ENCODE assay signal across 7 cellular contexts in the genomic region with DNA sequence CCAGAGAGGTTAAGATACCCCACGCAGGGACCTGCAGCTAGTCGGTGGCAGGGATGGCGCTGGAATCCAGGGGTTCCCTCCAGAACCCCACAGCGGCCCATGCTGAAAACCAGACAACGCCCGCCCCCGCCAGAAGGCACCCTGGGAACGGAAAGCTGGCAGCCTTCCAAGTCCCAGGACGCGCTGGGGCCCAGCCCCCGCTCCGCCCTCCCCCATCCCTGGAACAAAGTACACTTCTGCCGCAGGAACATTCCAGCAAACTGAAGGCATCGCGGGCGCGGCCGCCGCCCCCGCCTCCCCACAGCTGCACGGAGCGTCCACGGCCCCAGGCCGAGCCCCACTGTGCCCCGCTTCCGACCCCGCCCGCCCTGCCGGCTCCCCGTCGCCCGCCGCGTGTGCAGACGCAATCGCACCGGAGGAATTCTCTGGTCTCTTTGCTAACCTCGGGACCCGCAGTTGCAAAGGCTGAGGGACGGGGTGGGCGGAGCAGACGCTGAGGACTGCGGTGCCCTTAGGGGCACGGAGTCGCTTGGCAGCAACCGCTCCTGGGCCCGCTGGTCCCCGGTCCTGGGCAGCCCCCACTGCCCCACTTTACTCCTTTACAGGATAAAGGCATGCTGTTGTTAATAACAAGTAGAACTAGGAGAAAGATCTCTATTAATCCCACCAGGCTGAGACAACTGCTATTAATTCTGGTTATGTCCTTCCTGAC. TPM values are rescaled to one million over a fixed set of nuclear protein-coding genes. Genes with fewer than 3 reads are reported as not detected.
DNase-seq lines count a peak whose midpoint lies in the region; ATAC-seq and TF ChIP-seq lines count a peak whose summit lies in the region.

No MANE protein-coding gene starts in this region.

- H3K4me3 ChIP-seq in epithelial cell of esophagus (ENCODE audit: low read length) = peak overlapping the region; percentile 29

- H3K9me3 Mint-ChIP-seq in mesothelial cell of epicardium = peaks cover 3% of the 10 kb centered on the region

- H3K4me1 Mint-ChIP-seq in mesothelial cell of epicardium = peaks cover 51% of the 10 kb centered on the region

- ATAC-seq in HG03521 (IDR thresholded peaks at IDR 0.05; ENCODE audit: unreplicated experiment) = no peak

- DNase-seq in GM19238 (ENCODE audit: insufficient read length, low spot score) (peak; percentile 35), NCI-H82 (lab: John Stamatoyannopoulos, UW) (peak; percentile 89), epithelial cell of esophagus (ENCODE audit: low read depth) (peak; percentile 82), mesothelial cell of epicardium (ENCODE audit: low spot score in 2 of 2, unreplicated experiment in 2 of 2) (peak; percentile 75 to 82)
- peak; percentile 68 for DNase-seq in activated CD8-positive, alpha-beta memory T cell treated with anti-CD3 and anti-CD28 coated beads, Interleukin-2, amount 50 U/mL, for 48 hours
- DNase-seq in stimulated activated CD8-positive, alpha-beta memory T cell treated with anti-CD3 and anti-CD28 coated beads, Interleukin-15, amount 100 ng/mL, for 1 hour (ENCODE audit: low read depth) = peak; percentile 15

- TF ChIP-seq CTCF in epithelial cell of esophagus (IDR thresholded peaks at IDR 0.05; ENCODE audit: insufficient read depth, low read depth, low read length, missing control alignments) = no peak
- no peak for TF ChIP-seq CTCF in mesothelial cell of epicardium (IDR thresholded peaks at IDR 0.05; ENCODE audit: unreplicated experiment)

- H3K4me3 Mint-ChIP-seq in mesothelial cell of epicardium = peak overlapping the region; percentile 60

- peaks cover 2% of the 10 kb centered on the region for H3K36me3 Mint-ChIP-seq in mesothelial cell of epicardium

- H3K27ac Mint-ChIP-seq in mesothelial cell of epicardium = peak overlapping the region; percentile 96

- H3K27me3 Mint-ChIP-seq in mesothelial cell of epicardium (ENCODE audit: low read depth) = no peaks in the 10 kb centered on the region

RNA-seq across cellular contexts. Expression of a gene that starts 44.8 kb away (rescaled TPM):
- total RNA-seq in mesothelial cell of epicardium = not detected in 3 replicates

RNA-seq across cellular contexts. Expression of a gene that starts 59.4 kb away (rescaled TPM):
- total RNA-seq in mesothelial cell of epicardium = 0.89 to 1.1 TPM (median 1.1 TPM) in 3 replicates

Comparison
In these comparisons a context has a peak if more than half of its experiments do, and no peak if none do; other contexts are left out.
1. DNase-seq: peak in every context shown above with its lines; median percentile 89 in NCI-H82; 82 in epithelial cell of esophagus; 78 in mesothelial cell of epicardium; 68 in activated CD8-positive, alpha-beta memory T cell treated with anti-CD3 and anti-CD28 coated beads, Interleukin-2, amount 50 U/mL, for 48 hours; 35 in GM19238; 15 in stimulated activated CD8-positive, alpha-beta memory T cell treated with anti-CD3 and anti-CD28 coated beads, Interleukin-15, amount 100 ng/mL, for 1 hour.